ENCODE assay signal across 18 cellular contexts in the genomic region with DNA sequence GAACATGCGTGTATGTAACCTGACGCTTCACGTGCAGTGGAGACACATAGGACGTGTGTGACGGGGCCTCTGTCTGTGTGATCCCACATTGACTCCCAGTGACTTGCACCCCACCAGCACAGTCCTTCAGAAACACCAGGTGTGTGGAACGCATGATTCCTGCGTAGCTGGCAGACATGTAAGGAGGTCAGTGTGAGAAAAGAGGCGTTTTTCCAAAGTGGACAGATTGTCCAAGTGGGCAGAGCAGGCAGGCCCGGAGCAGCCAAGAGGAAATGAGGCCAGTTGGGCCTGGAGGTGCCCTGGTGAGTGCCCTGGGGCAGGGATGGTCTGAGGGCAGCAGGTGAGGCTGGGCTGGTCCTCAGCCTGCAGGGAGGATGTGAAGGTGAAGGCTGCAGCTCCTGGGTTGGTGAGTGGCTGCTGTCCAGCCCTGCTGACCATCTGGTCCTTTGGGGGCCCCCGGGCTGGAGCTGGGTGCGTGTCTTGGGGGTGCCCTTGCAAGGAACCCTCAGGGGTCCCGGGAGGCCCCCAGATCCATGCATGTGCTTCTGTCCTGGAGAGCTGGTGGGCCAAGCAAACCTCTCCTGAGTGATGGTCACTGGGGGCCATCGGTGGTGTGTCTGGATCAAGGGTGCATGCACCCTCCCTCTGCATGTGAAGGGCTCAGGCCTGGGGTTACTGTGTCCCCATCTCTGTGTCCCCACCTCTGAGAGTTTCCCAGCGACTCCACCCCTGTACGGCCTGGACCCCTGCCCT. TPM values are rescaled to one million over a fixed set of nuclear protein-coding genes. Genes with fewer than 3 reads are reported as not detected.
DNase-seq lines count a peak whose midpoint lies in the region; ATAC-seq, FAIRE-seq and TF ChIP-seq lines count a peak whose summit lies in the region.
"Had no signal": no experiment of that assay in that cellular context is flagged by ENCODE, and none has a peak within 500 bp of the region (broad histone marks: within the 10 kb centered on the region; RNA-seq: fewer than 3 reads in every experiment).

No MANE protein-coding gene starts in this region.

- H2AFZ ChIP-seq in HepG2 (ENCODE audit: low read length) = no peak overlapping the region

- TF ChIP-seq CTCF in HepG2 (CRISPR knock-in tag; IDR thresholded peaks at IDR 0.05) (no peak), sigmoid colon (IDR thresholded peaks at IDR 0.05) (no peak), coronary artery (IDR thresholded peaks at IDR 0.05) (no peak)

- H3K36me3 ChIP-seq in HepG2 (replicated peaks in 1 of 2; ENCODE audit: control insufficient read depth in 1 of 2, insufficient read depth in 2 of 2, low read length in 2 of 2) (peaks cover 6 to 18% of the 10 kb centered on the region in 2 experiments), sigmoid colon (no peaks in the 10 kb centered on the region)
- H3K36me3 ChIP-seq: WERI-Rb-1 had no signal

- BruUV-seq in HepG2 (replicated peaks; lab: Mats Ljungman, UMichigan) = no TSS peak

- no peak for TF ChIP-seq RAD21 in HepG2 (CRISPR knock-in tag; IDR thresholded peaks at IDR 0.05)

- H3K27ac ChIP-seq in HepG2 (ENCODE audit: extremely low read length, insufficient read depth, low read length) (peak overlapping the region; percentile 94), sigmoid colon (no peak overlapping the region), coronary artery (no peak overlapping the region)
- H3K27ac ChIP-seq: WERI-Rb-1 had no signal

- TF ChIP-seq EP300 in HepG2 (IDR thresholded peaks at IDR 0.05; ENCODE audit: low read depth in 2 of 2, low read length in 2 of 2) (no peak), HepG2 (CRISPR knock-in tag; IDR thresholded peaks at IDR 0.05; ENCODE audit: borderline replicate concordance) (no peak), sigmoid colon (IDR thresholded peaks at IDR 0.05) (no peak)

- intact Hi-C loops in HepG2 (cut with micrococcal nuclease; ENCODE audit: unreplicated experiment) = loop anchor here (2.0 kb wide), 1 partner anchor 78 kb away; no protein-coding TSS in a partner anchor
- intact Hi-C loops in sigmoid colon (cut with DNase I) = loop anchor here (5.0 kb wide), 1 partner anchor 72 kb away; the partner anchor contains the start of gene ARSA

- POLR2A ChIA-PET in HepG2 (lab: Yijun Ruan, JAX) = interaction anchor here (0.6 to 4.5 kb wide), 20 partner anchors 10 to 325 kb away, joined by 3 to 51 read pairs (median 7); partner anchors contain the start of genes ARSA, CHKB, LMF2 and NCAPH2

- CTCF ChIA-PET in HepG2 (lab: Yijun Ruan, JAX; ENCODE audit: low intra/inter-chr PET ratio, low total read pairs) = interaction anchor here (1.4 to 1.5 kb wide), 2 partner anchors 77 to 123 kb away, joined by 5 to 7 read pairs; no protein-coding TSS in a partner anchor

- H3K9ac ChIP-seq in HepG2 (ENCODE audit: insufficient read depth, low read depth, low read length) = peak overlapping the region; percentile 84

- 68% methylated on average over 9 of the region's 15 CpGs for whole genome bisulfite sequencing in HepG2 (ENCODE audit: low lambda C conversion rate)
- whole genome bisulfite sequencing in sigmoid colon, 2 donors = 92% methylated on average over 15 of the region's 15 CpGs

- H3K79me2 ChIP-seq in HepG2 (ENCODE audit: insufficient read depth, low read length) = peaks cover 39% of the 10 kb centered on the region

- TF ChIP-seq POLR2A in HepG2 (IDR thresholded peaks at IDR 0.05; ENCODE audit: insufficient read depth in 1 of 2, low read depth in 2 of 2, low read length in 2 of 2) = no peak
- TF ChIP-seq POLR2A in sigmoid colon (IDR thresholded peaks at IDR 0.05) = no peak

- H3K9me3 ChIP-seq in HepG2 (ENCODE audit: low read length) (no peaks in the 10 kb centered on the region), sigmoid colon (no peaks in the 10 kb centered on the region)

- peak overlapping the region; percentile 93 for H3K4me2 ChIP-seq in HepG2 (ENCODE audit: low read depth, low read length)

- no peaks in the 10 kb centered on the region for H4K20me1 ChIP-seq in HepG2 (ENCODE audit: insufficient read depth, low read length)

- no peaks in the 10 kb centered on the region for H3K27me3 ChIP-seq in HepG2 (ENCODE audit: control insufficient read depth in 1 of 2, insufficient read depth in 2 of 2, low read length in 2 of 2)
- H3K27me3 ChIP-seq in sigmoid colon = peaks cover 0 to 3% (median 0%) of the 10 kb centered on the region in 3 donors

- H3K4me3 ChIP-seq in HepG2 (replicated peaks in 1 of 3; ENCODE audit: insufficient read depth in 1 of 3, low read depth in 2 of 3, low read length in 3 of 3) (peak overlapping the region in 2 of 3 experiments; percentile 25 to 89; a peak in 4 of 6 replicates), sigmoid colon (no peak overlapping the region), coronary artery (no peak overlapping the region)

- ATAC-seq in HepG2 = peak; percentile 2; the same call in 2 of the 3 replicates

- in situ Hi-C loops in G401 (cut with HindIII; ENCODE audit: low sequenced_read_pairs) (no loop called here), HepG2 (cut with HindIII; ENCODE audit: extremely low pct_ligation_motif_present, low pct_unique_long_range_greater_than_20kb) (loop anchor here (5.0 kb wide), 2 partner anchors 72 to 117 kb away; partner anchors contain the start of genes ARSA and CHKB)

- peaks cover 48% of the 10 kb centered on the region for H3K4me1 ChIP-seq in HepG2 (ENCODE audit: insufficient read depth, low read length)
- H3K4me1 ChIP-seq in sigmoid colon = peaks cover 0 to 17% (median 14%) of the 10 kb centered on the region in 4 donors

- DNase-seq in G401 (ENCODE audit: low spot score) (peak; percentile 98), cerebellar nuclear complex (lab: John Stamatoyannopoulos, UW) (peak; percentile 83 to 94), HepG2 (ENCODE audit: low spot score) (no peak), sigmoid colon (peak; percentile 58), medulla oblongata (ENCODE audit: extremely low spot score) (no peak), amniotic stem cell (lab: John Stamatoyannopoulos, UW) (no peak), coronary artery (ENCODE audit: low spot score) (no peak)
- DNase-seq: AML-193, amygdala, HCEC 1CT, kidney glomerular epithelial cell, NCI-H1417 treated with DMSO at 0.1 percent for 48 hours, NCI-H226 had no signal

- no peak for FAIRE-seq in HepG2 (lab: Jason Lieb, UNC)

TF ChIP-seq in HepG2, 621 proteins besides CTCF, POLR2A, EP300 and RAD21 (continues in another document):
- no peak for TF ChIP-seq ZNF746 (CRISPR knock-in tag; IDR thresholded peaks at IDR 0.05)

RNA-seq across cellular contexts. Expression of gene SHANK3, which starts 26.6 kb away (rescaled TPM):
- 3.6 and 5.0 TPM in 2 replicates for total RNA-seq in G401 (2014; rRNA removed; shearing (Covaris generic))
- total RNA-seq in HepG2 (2016; rRNA removed; fragmentation: Illumina TruSeq; extraction: Trizol) = 1.9 and 2.9 TPM in 2 replicates
- total RNA-seq in HepG2 (2016; cell fraction: cytosol; rRNA removed; fragmentation: Illumina TruSeq; extraction: Trizol; ENCODE audit: low read depth) = 0.79 and 1.0 TPM in 2 replicates
- total RNA-seq in HepG2 (2016; cell fraction: insoluble cytoplasmic fraction; rRNA removed; fragmentation: Illumina TruSeq; extraction: Trizol) = 1.7 and 2.9 TPM in 2 replicates
- 2.3 TPM in 2 replicates for total RNA-seq in HepG2 (2016; cell fraction: membrane; rRNA removed; fragmentation: Illumina TruSeq; extraction: Trizol)
- 2.9 and 3.7 TPM in 2 replicates for total RNA-seq in HepG2 (2016; cell fraction: nucleus; rRNA removed; fragmentation: Illumina TruSeq; extraction: Trizol)
- 4.6 and 6.5 TPM in 2 replicates for polyA plus RNA-seq in HepG2 (2011; rRNA removed)
- 3.0 and 3.9 TPM in 2 replicates for polyA plus RNA-seq in HepG2 (2011; cell fraction: cytosol; rRNA removed)
- polyA plus RNA-seq in HepG2 (2011; cell fraction: nucleus; rRNA removed) = 25.0 and 33.1 TPM in 2 replicates
- 7.9 and 8.7 TPM in 2 replicates for polyA plus RNA-seq in HepG2 (2012)
- polyA plus RNA-seq in HepG2 (2016; cell fraction: cytosol; fragmentation: Illumina TruSeq; extraction: Trizol; ENCODE audit: low read depth) = 0.66 and 0.71 TPM in 2 replicates
- 3.0 and 4.2 TPM in 2 replicates for polyA plus RNA-seq in HepG2 (2016; cell fraction: insoluble cytoplasmic fraction; fragmentation: Illumina TruSeq; extraction: Trizol; ENCODE audit: low read depth)
- 1.6 and 1.9 TPM in 2 replicates for polyA plus RNA-seq in HepG2 (2016; cell fraction: membrane; fragmentation: Illumina TruSeq; extraction: Trizol; ENCODE audit: low read depth)
- 14.0 and 17.0 TPM in 2 replicates for polyA plus RNA-seq in HepG2 (2016; cell fraction: nucleus; fragmentation: Illumina TruSeq; extraction: Trizol; ENCODE audit: insufficient read depth, low read depth)
- 0.07 and 4.8 TPM in 2 replicates for polyA minus RNA-seq in HepG2 (2011; rRNA and poly(A)+ RNA removed; ENCODE audit: low replicate concordance)
- polyA minus RNA-seq in HepG2 (2011; cell fraction: cytosol; rRNA and poly(A)+ RNA removed) = 5.2 and 5.4 TPM in 2 replicates
- 5.8 and 5.9 TPM in 2 replicates for polyA minus RNA-seq in HepG2 (2011; cell fraction: nucleus; rRNA and poly(A)+ RNA removed)
- 10 to 100 TPM in 1 of 4 donors, 1 to 10 TPM in 3; 2.5 to 14.4 (median 3.7) TPM for total RNA-seq in sigmoid colon
- polyA plus RNA-seq in sigmoid colon = 1 to 10 TPM in 1 of 3 donors, under 1 TPM in 2; 0.23 to 6.6 (median 0.60) TPM
- total RNA-seq: HT-29; T-helper 1 cell treated with Interleukin-12 subunit alpha and Interleukin-12 subunit beta and Interleukin-4 antibody, amounts not matched to agents 30 ng/mL and 1 ng/mL, for 36 hours had no signal

RNA-seq across cellular contexts. Expression of gene ACR, which starts 38.8 kb away (rescaled TPM):
- total RNA-seq in G401 (2014; rRNA removed; shearing (Covaris generic)) = not detected in 2 replicates
- total RNA-seq in HepG2 (2016; rRNA removed; fragmentation: Illumina TruSeq; extraction: Trizol) = not detected in 2 replicates
- total RNA-seq in HepG2 (2016; cell fraction: cytosol; rRNA removed; fragmentation: Illumina TruSeq; extraction: Trizol; ENCODE audit: low read depth) = not detected in 2 replicates
- total RNA-seq in HepG2 (2016; cell fraction: insoluble cytoplasmic fraction; rRNA removed; fragmentation: Illumina TruSeq; extraction: Trizol) = not detected in 2 replicates
- total RNA-seq in HepG2 (2016; cell fraction: membrane; rRNA removed; fragmentation: Illumina TruSeq; extraction: Trizol) = not detected in 2 replicates
- not detected in 2 replicates for total RNA-seq in HepG2 (2016; cell fraction: nucleus; rRNA removed; fragmentation: Illumina TruSeq; extraction: Trizol)
- 0.15 and 0.29 TPM in 2 replicates for polyA plus RNA-seq in HepG2 (2011; rRNA removed)
- polyA plus RNA-seq in HepG2 (2011; cell fraction: cytosol; rRNA removed) = 0.04 and 0.12 TPM in 2 replicates
- 0.51 and 0.73 TPM in 2 replicates for polyA plus RNA-seq in HepG2 (2011; cell fraction: nucleus; rRNA removed)
- polyA plus RNA-seq in HepG2 (2012) = 0.44 TPM in 1 of 2 replicates, not detected in the other
- polyA plus RNA-seq in HepG2 (2016; cell fraction: cytosol; fragmentation: Illumina TruSeq; extraction: Trizol; ENCODE audit: low read depth) = not detected in 2 replicates
- polyA plus RNA-seq in HepG2 (2016; cell fraction: insoluble cytoplasmic fraction; fragmentation: Illumina TruSeq; extraction: Trizol; ENCODE audit: low read depth) = not detected in 2 replicates
- not detected in 2 replicates for polyA plus RNA-seq in HepG2 (2016; cell fraction: membrane; fragmentation: Illumina TruSeq; extraction: Trizol; ENCODE audit: low read depth)
- not detected in 2 replicates for polyA plus RNA-seq in HepG2 (2016; cell fraction: nucleus; fragmentation: Illumina TruSeq; extraction: Trizol; ENCODE audit: insufficient read depth, low read depth)
- polyA minus RNA-seq in HepG2 (2011; rRNA and poly(A)+ RNA removed; ENCODE audit: low replicate concordance) = not detected in 2 replicates
- polyA minus RNA-seq in HepG2 (2011; cell fraction: cytosol; rRNA and poly(A)+ RNA removed) = not detected in 2 replicates
- polyA minus RNA-seq in HepG2 (2011; cell fraction: nucleus; rRNA and poly(A)+ RNA removed) = 0.62 and 0.77 TPM in 2 replicates
- total RNA-seq in sigmoid colon = under 1 TPM in 1 of 4 donors, not detected in 3; 0.68 TPM
- under 1 TPM in 1 of 3 donors, not detected in 2; 0.06 TPM for polyA plus RNA-seq in sigmoid colon
- total RNA-seq: HT-29; myocyte; renal cortical epithelial cell; T-helper 1 cell treated with Interleukin-12 subunit alpha and Interleukin-12 subunit beta and Interleukin-4 antibody, amounts not matched to agents 30 ng/mL and 1 ng/mL, for 36 hours had no signal

Comparison
In these comparisons a context has a peak if more than half of its experiments do, and no peak if none do; other contexts are left out.
1. DNase-seq: peak in G401 (single experiment), cerebellar nuclear complex (2 of 2) and sigmoid colon (single experiment); none in HepG2 (single experiment), medulla oblongata (single experiment), amniotic stem cell (single experiment) and coronary artery (single experiment).
2. H3K4me3 ChIP-seq: peak in HepG2 (2 of 3); none in sigmoid colon (0 of 4) and coronary artery (single experiment).